26 cellular contexts compared by ENCODE assay signal in the genomic region with DNA sequence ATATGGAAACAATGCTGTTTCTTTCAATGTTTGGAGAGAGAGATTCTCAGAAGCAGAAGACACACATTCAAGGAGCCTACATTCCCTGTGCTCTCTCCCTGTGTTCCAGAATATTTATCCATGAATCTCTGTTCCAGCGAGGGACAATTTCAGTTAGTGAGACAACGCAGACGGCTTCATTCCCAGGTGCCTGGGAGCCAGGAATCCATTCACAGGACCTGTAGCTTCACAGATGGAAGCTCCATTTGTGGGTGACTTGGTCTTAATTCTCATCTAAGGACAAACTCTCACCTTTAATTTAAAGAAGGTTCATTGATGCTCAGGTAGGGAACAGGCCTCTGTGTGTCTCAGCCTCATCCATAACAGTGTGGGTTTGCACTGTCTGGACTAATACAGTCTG.
"Had no signal": no experiment of that assay in that cellular context is flagged by ENCODE, and none has a peak within 500 bp of the region (broad histone marks: within the 10 kb centered on the region; RNA-seq: fewer than 3 reads in every experiment).

No MANE protein-coding gene starts in this region.

- DNase-seq: hippocampal formation; immature natural killer cell; kidney; left colon; left lung; lower lobe of right lung; mammary epithelial cell; mesenchymal stem cell; naive thymus-derived CD8-positive, alpha-beta T cell; nucleus accumbens; pancreas; posterior cingulate gyrus; retina; right cardiac atrium; spleen; stimulated activated CD4-positive, alpha-beta T cell treated with anti-CD3 and anti-CD28 coated beads, Interleukin-4, amount 100 ng/mL, for 24 hours; stimulated activated naive CD4-positive, alpha-beta T cell; tibial artery; trophoblast cell had no signal

- FAIRE-seq: islet of Langerhans, kidney, pancreas had no signal

- ATAC-seq: left colon; left lung; naive thymus-derived CD8-positive, alpha-beta T cell; pancreas; right cardiac atrium; sciatic nerve; stimulated activated effector memory CD8-positive, alpha-beta T cell treated with anti-CD3 and anti-CD28 coated beads, Interleukin-12 subunit alpha, Interleukin-12 subunit beta, amount 100 ng/mL, for 72 hours had no signal

- H3K4me3 ChIP-seq: left lung, lower lobe of right lung, pancreas, prostate gland, skin epidermis, spleen, suprapubic skin, thoracic aorta, tibial artery had no signal

- H3K9me3 ChIP-seq: left lung, lower lobe of right lung, pancreas, prostate gland, suprapubic skin, thoracic aorta, tibial artery had no signal

- H3K4me1 ChIP-seq: left lung, lower lobe of right lung, pancreas, prostate gland, spleen, suprapubic skin, tibial artery had no signal

- H3K27ac ChIP-seq: left lung, lower lobe of right lung, pancreas, prostate gland, skin epidermis, spleen, suprapubic skin, thoracic aorta, tibial artery had no signal

- H3K36me3 ChIP-seq: left lung, lower lobe of right lung, pancreas, prostate gland, spleen, suprapubic skin, thoracic aorta, tibial artery had no signal
